In the genomic region with DNA sequence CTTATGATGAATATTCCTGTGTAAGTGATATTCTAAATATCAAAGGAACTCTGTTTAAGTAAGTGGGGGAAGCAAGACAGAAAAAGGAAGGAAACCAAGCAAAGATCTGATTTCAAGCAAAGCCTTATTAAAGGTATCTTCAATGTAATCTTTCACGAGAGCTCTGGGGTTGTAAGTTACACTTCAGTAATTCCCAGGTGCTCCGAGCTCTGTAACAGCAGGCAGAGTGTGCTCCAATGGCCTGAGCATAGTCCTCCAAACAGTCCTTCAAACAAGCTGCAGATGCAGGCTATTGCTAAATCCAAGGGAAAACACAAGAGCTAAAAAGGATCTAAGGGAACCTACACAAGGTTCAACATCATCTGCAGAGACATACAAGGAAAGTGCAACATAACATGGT, we compare ENCODE assay signal across 11 cellular contexts.
"Had no signal": no experiment of that assay in that cellular context is flagged by ENCODE, and none has a peak within 500 bp of the region (broad histone marks: within the 10 kb centered on the region; RNA-seq: fewer than 3 reads in every experiment).

No MANE protein-coding gene starts in this region.

- DNase-seq: activated CD4-positive, alpha-beta T cell treated with anti-CD3 and anti-CD28 coated beads for 48 hours; activated naive CD4-positive, alpha-beta T cell treated with Interleukin-2 at 50 U/mL for 16 hours; activated naive CD8-positive, alpha-beta T cell treated with anti-CD3 and anti-CD28 coated beads, Interleukin-2, amount 50 U/mL, for 24 hours; dorsolateral prefrontal cortex; left cardiac atrium; naive thymus-derived CD8-positive, alpha-beta T cell; occipital lobe; sigmoid colon; stimulated activated CD4-positive, alpha-beta T cell treated with anti-CD3 and anti-CD28 coated beads, Interleukin-4, amount 100 ng/mL, for 24 hours; T-helper 9 cell; upper lobe of right lung had no signal

- ATAC-seq: activated naive CD8-positive, alpha-beta T cell treated with anti-CD3 and anti-CD28 coated beads, Interleukin-2, amount 50 U/mL, for 24 hours; left cardiac atrium; naive thymus-derived CD8-positive, alpha-beta T cell; upper lobe of right lung had no signal
